ENCODE assay signal across 12 cellular contexts in the genomic region with DNA sequence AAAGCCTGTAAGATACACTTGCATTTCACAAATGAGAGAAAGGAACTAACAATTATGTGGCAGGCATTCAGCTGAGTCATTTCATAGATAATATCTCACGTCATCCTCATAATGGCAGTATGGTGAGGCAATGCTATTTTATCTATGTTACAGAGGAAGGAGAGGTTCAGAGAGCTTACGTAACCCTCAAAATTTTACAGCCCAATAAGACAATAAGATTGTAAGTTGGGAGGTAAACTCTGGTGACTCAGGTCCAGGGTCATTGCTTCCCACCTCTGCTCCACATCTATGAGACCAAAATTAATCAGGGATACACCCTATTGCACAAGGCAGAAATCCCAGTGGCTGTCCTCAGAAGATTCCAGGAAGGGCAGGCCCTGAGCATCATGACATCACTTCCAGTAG.
DNase-seq lines count a peak whose midpoint lies in the region; ATAC-seq and TF ChIP-seq lines count a peak whose summit lies in the region.
"Had no signal": no experiment of that assay in that cellular context is flagged by ENCODE, and none has a peak within 500 bp of the region (broad histone marks: within the 10 kb centered on the region; RNA-seq: fewer than 3 reads in every experiment).

No MANE protein-coding gene starts in this region.

- H3K27me3 ChIP-seq in MG63 (no peaks in the 10 kb centered on the region), left ventricle myocardium inferior (ENCODE audit: low read depth) (peaks cover 9% of the 10 kb centered on the region)

- ATAC-seq in GM21825 (IDR thresholded peaks at IDR 0.05; ENCODE audit: unreplicated experiment): no peak
- ATAC-seq: activated T-cell treated with anti-CD3 and anti-CD28 coated beads, Interleukin-2, amount 50 U/mL, for 4 hours; stimulated activated naive CD8-positive, alpha-beta T cell treated with anti-CD3 and anti-CD28 coated beads, Interleukin-15, amount 100 ng/mL, for 72 hours had no signal

- H3K9me3 ChIP-seq in MG63: peaks cover 2% of the 10 kb centered on the region; the same call in 1 of the 2 replicates
- no peaks in the 10 kb centered on the region for H3K9me3 ChIP-seq in left ventricle myocardium inferior (replicated peaks)

- intact Hi-C loops in left ventricle myocardium inferior (cut with micrococcal nuclease): no loop called here

- peak; percentile 87 for DNase-seq in AG09309 (ENCODE audit: low read depth)
- peak; percentile 79 for DNase-seq in MG63
- DNase-seq in amniotic epithelial cell (ENCODE audit: low read depth): peak; percentile 73
- DNase-seq in left ventricle myocardium inferior: no peak
- no peak for DNase-seq in NCI-H2107 treated with DMSO at 0.1 percent for 48 hours (lab: John Stamatoyannopoulos, UW; ENCODE audit: unreplicated experiment)
- DNase-seq in activated CD4-positive, alpha-beta T cell treated with anti-CD3 and anti-CD28 coated beads for 4 hours: no peak
- no peak for DNase-seq in NCI-H146 (lab: John Stamatoyannopoulos, UW)
- DNase-seq: activated T-cell treated with anti-CD3 and anti-CD28 coated beads, Interleukin-2, amount 50 U/mL, for 4 hours; Kasumi-1; natural killer cell; stimulated activated naive CD8-positive, alpha-beta T cell treated with anti-CD3 and anti-CD28 coated beads, Interleukin-15, amount 100 ng/mL, for 72 hours had no signal

- no peak overlapping the region for H3K4me3 ChIP-seq in AG09309 (ENCODE audit: control insufficient read depth, low read depth, low read length)
- no peak overlapping the region for H3K4me3 ChIP-seq in MG63
- H3K4me3 ChIP-seq in left ventricle myocardium inferior: no peak overlapping the region

- peak overlapping the region; percentile 22 for H3K27ac ChIP-seq in left ventricle myocardium inferior (replicated peaks)

- no peaks in the 10 kb centered on the region; the same call in 1 of the 2 replicates for H3K36me3 ChIP-seq in MG63
- no peaks in the 10 kb centered on the region for H3K36me3 ChIP-seq in left ventricle myocardium inferior

- TF ChIP-seq CTCF in AG09309 (IDR thresholded peaks at IDR 0.05; ENCODE audit: control insufficient read depth, insufficient read depth, low read depth, low read length, missing control alignments) (no peak), left ventricle myocardium inferior (IDR thresholded peaks at IDR 0.05; ENCODE audit: borderline replicate concordance) (no peak)

- no peaks in the 10 kb centered on the region for H3K4me1 ChIP-seq in left ventricle myocardium inferior

Comparison
In these comparisons a context has a peak if more than half of its experiments do, and no peak if none do; other contexts are left out.
1. DNase-seq: peak in AG09309 (single experiment), MG63 (single experiment) and amniotic epithelial cell (single experiment); none in left ventricle myocardium inferior (single experiment), NCI-H2107 treated with DMSO at 0.1 percent for 48 hours (single experiment), activated CD4-positive, alpha-beta T cell treated with anti-CD3 and anti-CD28 coated beads for 4 hours (0 of 2) and NCI-H146 (single experiment).